Comparison of ENCODE assay signal across 29 cellular contexts in genomic region chr6:23661549-23661948, GRCh38.
"Had no signal": no experiment of that assay in that cellular context is flagged by ENCODE, and none has a peak within 500 bp of the region (broad histone marks: within the 10 kb centered on the region; RNA-seq: fewer than 3 reads in every experiment).

No MANE protein-coding gene starts in this region.

- DNase-seq: stimulated activated CD4-positive, alpha-beta T cell treated with anti-CD3 and anti-CD28 coated beads, Interleukin-2, amount 100 ng/mL, for 48 hours; stimulated activated CD4-positive, alpha-beta T cell treated with anti-CD3 and anti-CD28 coated beads, Interleukin-4, amount 100 ng/mL, for 1 hour; stimulated activated CD4-positive, alpha-beta T cell treated with anti-CD3 and anti-CD28 coated beads, Interleukin-4, amount 100 ng/mL, for 24 hours; stimulated activated CD4-positive, alpha-beta T cell treated with anti-CD3 and anti-CD28 coated beads, Interleukin-4, amount 100 ng/mL, for 4 hours; stimulated activated CD8-positive, alpha-beta memory T cell treated with anti-CD3 and anti-CD28 coated beads, Interleukin-4, amount 100 ng/mL, for 48 hours; stimulated activated naive B cell treated with anti-CD40 and anti-IgM and Interleukin-4, amounts not matched to agents 10 μg/mL and 1 μg/mL and 100 μg/mL, for 72 hours; stimulated activated naive CD4-positive, alpha-beta T cell; stimulated activated naive CD4-positive, alpha-beta T cell treated with Interleukin-2 at 50 U/mL for 16 hours; stimulated activated naive CD8-positive, alpha-beta T cell treated with anti-CD3 and anti-CD28 coated beads, Interleukin-15, amount 100 ng/mL, for 72 hours; stimulated activated naive CD8-positive, alpha-beta T cell treated with anti-CD3 and anti-CD28 coated beads, Interleukin-15, Interleukin-2, amounts not matched to agents 100 U/mL and 50 U/mL, for 24 hours; stomach; substantia nigra; testis; thyroid gland; tibial artery; transverse colon; trophoblast cell; upper lobe of left lung; upper lobe of right lung; uterus had no signal

- H3K4me1 ChIP-seq: stomach, suprapubic skin, testis, thyroid gland, tibial artery, tibial nerve, transverse colon, upper lobe of left lung, upper lobe of right lung, uterus, vagina had no signal

- H3K36me3 Mint-ChIP-seq: stimulated activated effector memory CD8-positive, alpha-beta T cell treated with anti-CD3 and anti-CD28 coated beads, Interleukin-12 subunit alpha, Interleukin-12 subunit beta, amount 100 ng/mL, for 72 hours; stimulated activated memory B cell treated with anti-CD40 and anti-IgM and Interleukin-4, amounts not matched to agents 10 μg/mL and 1 μg/mL and 100 μg/mL, for 72 hours; stimulated activated naive B cell treated with anti-CD40 and anti-IgM and Interleukin-4, amounts not matched to agents 10 μg/mL and 1 μg/mL and 100 μg/mL, for 72 hours had no signal

- H3K4me3 ChIP-seq: stomach, suprapubic skin, testis, thoracic aorta, thyroid gland, tibial artery, tibial nerve, transverse colon, upper lobe of left lung, upper lobe of right lung, uterus, vagina had no signal

- H3K9me3 ChIP-seq: suprapubic skin, testis, thoracic aorta, thyroid gland, tibial artery, transverse colon, upper lobe of left lung, upper lobe of right lung, uterus, vagina had no signal

- H3K27ac Mint-ChIP-seq: stimulated activated effector memory CD8-positive, alpha-beta T cell treated with anti-CD3 and anti-CD28 coated beads, Interleukin-12 subunit alpha, Interleukin-12 subunit beta, amount 100 ng/mL, for 72 hours; stimulated activated memory B cell treated with anti-CD40 and anti-IgM and Interleukin-4, amounts not matched to agents 10 μg/mL and 1 μg/mL and 100 μg/mL, for 72 hours; stimulated activated naive B cell treated with anti-CD40 and anti-IgM and Interleukin-4, amounts not matched to agents 10 μg/mL and 1 μg/mL and 100 μg/mL, for 72 hours; stimulated activated naive CD8-positive, alpha-beta T cell treated with anti-CD3 and anti-CD28 coated beads, Interleukin-15, amount 100 ng/mL, for 72 hours; stimulated activated naive CD8-positive, alpha-beta T cell treated with anti-CD3 and anti-CD28 coated beads, Interleukin-15, Interleukin-2, amounts not matched to agents 100 ng/mL and 50 ng/mL, for 24 hours; type B pancreatic cell had no signal

- H3K4me3 Mint-ChIP-seq: stimulated activated effector memory CD8-positive, alpha-beta T cell treated with anti-CD3 and anti-CD28 coated beads, Interleukin-12 subunit alpha, Interleukin-12 subunit beta, amount 100 ng/mL, for 72 hours; stimulated activated memory B cell treated with anti-CD40 and anti-IgM and Interleukin-4, amounts not matched to agents 10 μg/mL and 1 μg/mL and 100 μg/mL, for 72 hours; stimulated activated naive B cell treated with anti-CD40 and anti-IgM and Interleukin-4, amounts not matched to agents 10 μg/mL and 1 μg/mL and 100 μg/mL, for 72 hours; stimulated activated naive CD8-positive, alpha-beta T cell treated with anti-CD3 and anti-CD28 coated beads, Interleukin-15, amount 100 ng/mL, for 72 hours; stimulated activated naive CD8-positive, alpha-beta T cell treated with anti-CD3 and anti-CD28 coated beads, Interleukin-15, Interleukin-2, amounts not matched to agents 100 ng/mL and 50 ng/mL, for 24 hours; type B pancreatic cell had no signal

- H3K27ac ChIP-seq: stomach, suprapubic skin, testis, thoracic aorta, thyroid gland, tibial artery, tibial nerve, transverse colon, upper lobe of left lung, upper lobe of right lung, uterus, vagina had no signal

- H3K4me1 Mint-ChIP-seq: stimulated activated effector memory CD8-positive, alpha-beta T cell treated with anti-CD3 and anti-CD28 coated beads, Interleukin-12 subunit alpha, Interleukin-12 subunit beta, amount 100 ng/mL, for 72 hours; stimulated activated memory B cell treated with anti-CD40 and anti-IgM and Interleukin-4, amounts not matched to agents 10 μg/mL and 1 μg/mL and 100 μg/mL, for 72 hours; stimulated activated naive B cell treated with anti-CD40 and anti-IgM and Interleukin-4, amounts not matched to agents 10 μg/mL and 1 μg/mL and 100 μg/mL, for 72 hours; stimulated activated naive CD8-positive, alpha-beta T cell treated with anti-CD3 and anti-CD28 coated beads, Interleukin-15, amount 100 ng/mL, for 72 hours had no signal

- H3K36me3 ChIP-seq: stomach, suprapubic skin, thoracic aorta, thyroid gland, tibial artery, tibial nerve, transverse colon, upper lobe of left lung, upper lobe of right lung, uterus, vagina had no signal

- H3K27me3 ChIP-seq: stomach, suprapubic skin, testis, thyroid gland, tibial artery, tibial nerve, transverse colon, upper lobe of left lung, upper lobe of right lung, uterus, vagina had no signal

- H3K27me3 Mint-ChIP-seq: stimulated activated memory B cell treated with anti-CD40 and anti-IgM and Interleukin-4, amounts not matched to agents 10 μg/mL and 1 μg/mL and 100 μg/mL, for 72 hours; stimulated activated naive B cell treated with anti-CD40 and anti-IgM and Interleukin-4, amounts not matched to agents 10 μg/mL and 1 μg/mL and 100 μg/mL, for 72 hours; stimulated activated naive CD8-positive, alpha-beta T cell treated with anti-CD3 and anti-CD28 coated beads, Interleukin-15, amount 100 ng/mL, for 72 hours; stimulated activated naive CD8-positive, alpha-beta T cell treated with anti-CD3 and anti-CD28 coated beads, Interleukin-15, Interleukin-2, amounts not matched to agents 100 ng/mL and 50 ng/mL, for 24 hours; type B pancreatic cell had no signal

- H3K9me3 Mint-ChIP-seq: stimulated activated naive B cell treated with anti-CD40 and anti-IgM and Interleukin-4, amounts not matched to agents 10 μg/mL and 1 μg/mL and 100 μg/mL, for 72 hours had no signal

- FAIRE-seq: urothelium cell line had no signal

- ATAC-seq: stimulated activated effector memory CD8-positive, alpha-beta T cell treated with anti-CD3 and anti-CD28 coated beads, Interleukin-12 subunit alpha, Interleukin-12 subunit beta, amount 100 ng/mL, for 72 hours; stimulated activated memory B cell treated with anti-CD40 and anti-IgM and Interleukin-4, amounts not matched to agents 10 μg/mL and 1 μg/mL and 100 μg/mL, for 72 hours; stimulated activated naive B cell treated with anti-CD40 and anti-IgM and Interleukin-4, amounts not matched to agents 10 μg/mL and 1 μg/mL and 100 μg/mL, for 72 hours; stimulated activated naive CD8-positive, alpha-beta T cell treated with anti-CD3 and anti-CD28 coated beads, Interleukin-15, amount 100 ng/mL, for 72 hours; stimulated activated naive CD8-positive, alpha-beta T cell treated with anti-CD3 and anti-CD28 coated beads, Interleukin-15, Interleukin-2, amounts not matched to agents 100 U/mL and 50 U/mL, for 24 hours; upper lobe of right lung had no signal
